Comparison of ENCODE assay signal across 1 cellular context in the genomic region with DNA sequence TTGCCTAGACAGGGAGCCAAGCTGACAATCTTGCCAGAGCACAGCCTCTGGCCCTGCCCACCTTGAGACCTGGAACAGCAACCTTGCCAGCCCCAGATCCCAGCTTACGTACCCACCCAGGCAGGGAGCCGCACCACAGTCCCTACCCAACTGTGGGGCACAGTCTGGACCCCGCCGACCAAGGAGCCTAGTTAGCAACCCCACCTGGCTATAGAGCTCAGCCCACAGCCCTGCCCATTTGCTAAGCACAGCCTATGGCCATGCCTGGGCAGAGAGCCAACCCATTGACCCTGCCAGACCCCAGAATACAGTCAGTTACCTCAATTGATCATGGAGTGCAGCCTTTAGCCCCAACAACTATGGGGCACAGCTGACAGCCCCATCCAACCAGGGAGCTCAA.
TF ChIP-seq lines count a peak whose summit lies in the region.

No MANE protein-coding gene starts in this region.

TF ChIP-seq in WTC11, 78 proteins besides CTCF, POLR2A, EP300 and RAD21 (continued from another document):
- TF ChIP-seq, protein P1, sequence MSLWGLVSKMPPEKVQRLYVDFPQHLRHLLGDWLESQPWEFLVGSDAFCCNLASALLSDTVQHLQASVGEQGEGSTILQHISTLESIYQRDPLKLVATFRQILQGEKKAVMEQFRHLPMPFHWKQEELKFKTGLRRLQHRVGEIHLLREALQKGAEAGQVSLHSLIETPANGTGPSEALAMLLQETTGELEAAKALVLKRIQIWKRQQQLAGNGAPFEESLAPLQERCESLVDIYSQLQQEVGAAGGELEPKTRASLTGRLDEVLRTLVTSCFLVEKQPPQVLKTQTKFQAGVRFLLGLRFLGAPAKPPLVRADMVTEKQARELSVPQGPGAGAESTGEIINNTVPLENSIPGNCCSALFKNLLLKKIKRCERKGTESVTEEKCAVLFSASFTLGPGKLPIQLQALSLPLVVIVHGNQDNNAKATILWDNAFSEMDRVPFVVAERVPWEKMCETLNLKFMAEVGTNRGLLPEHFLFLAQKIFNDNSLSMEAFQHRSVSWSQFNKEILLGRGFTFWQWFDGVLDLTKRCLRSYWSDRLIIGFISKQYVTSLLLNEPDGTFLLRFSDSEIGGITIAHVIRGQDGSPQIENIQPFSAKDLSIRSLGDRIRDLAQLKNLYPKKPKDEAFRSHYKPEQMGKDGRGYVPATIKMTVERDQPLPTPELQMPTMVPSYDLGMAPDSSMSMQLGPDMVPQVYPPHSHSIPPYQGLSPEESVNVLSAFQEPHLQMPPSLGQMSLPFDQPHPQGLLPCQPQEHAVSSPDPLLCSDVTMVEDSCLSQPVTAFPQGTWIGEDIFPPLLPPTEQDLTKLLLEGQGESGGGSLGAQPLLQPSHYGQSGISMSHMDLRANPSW (CRISPR knock-in tag; conservative IDR thresholded peaks at IDR 0.05; ENCODE audit: low read depth) = no peak
- TF ChIP-seq, protein P2, sequence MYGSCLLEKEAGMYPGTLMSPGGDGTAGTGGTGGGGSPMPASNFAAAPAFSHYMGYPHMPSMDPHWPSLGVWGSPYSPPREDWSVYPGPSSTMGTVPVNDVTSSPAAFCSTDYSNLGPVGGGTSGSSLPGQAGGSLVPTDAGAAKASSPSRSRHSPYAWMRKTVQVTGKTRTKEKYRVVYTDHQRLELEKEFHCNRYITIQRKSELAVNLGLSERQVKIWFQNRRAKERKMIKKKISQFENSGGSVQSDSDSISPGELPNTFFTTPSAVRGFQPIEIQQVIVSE (CRISPR knock-in tag; IDR thresholded peaks at IDR 0.05; ENCODE audit: borderline replicate concordance) = no peak
